25 cellular contexts compared by ENCODE assay signal in genomic region chr6:105372142-105372861, GRCh38. TPM values are rescaled to one million over a fixed set of nuclear protein-coding genes. Genes with fewer than 3 reads are reported as not detected.
DNase-seq lines count a peak whose midpoint lies in the region; ATAC-seq, FAIRE-seq and TF ChIP-seq lines count a peak whose summit lies in the region.
"Had no signal": no experiment of that assay in that cellular context is flagged by ENCODE, and none has a peak within 500 bp of the region (broad histone marks: within the 10 kb centered on the region; RNA-seq: fewer than 3 reads in every experiment).

No MANE protein-coding gene starts in this region.

- intact Hi-C loops in testis (cut with DNase I; ENCODE audit: low total_unique reads): no loop called here
- intact Hi-C loops in left ventricle myocardium superior (cut with micrococcal nuclease): no loop called here

- H3K4me3 ChIP-seq in mucosa of rectum (ENCODE audit: low read length in 2 of 2) (peak overlapping the region in 1 of 2 donors; percentile 32), testis (no peak overlapping the region)
- H3K4me3 ChIP-seq: ascending aorta, ovary, right atrium auricular region, SJSA1, spleen had no signal

- WGBS in testis, 2 donors: 73 to 78% methylated on average over 4 of the region's 4 CpGs

- DNase-seq in RWPE1 (ENCODE audit: low spot score) (no peak), testis (no peak), HuH-7 (ENCODE audit: low spot score) (no peak), GM20000 (ENCODE audit: low spot score) (no peak), left ventricle myocardium superior (no peak)
- DNase-seq: activated CD4-positive, CD25-positive, alpha-beta regulatory T cell; activated CD8-positive, alpha-beta memory T cell treated with anti-CD3 and anti-CD28 coated beads, Interleukin-2, amount 50 U/mL, for 4 hours; C1 segment of cervical spinal cord; caudate nucleus; dermis blood vessel endothelial cell; DMS79 treated with DMSO at 0.1 percent for 48 hours; Karpas-422; midbrain; NCI-H1048; NCI-H187 treated with DMSO at 0.1 percent for 48 hours; NCI-H2227 treated with DMSO at 0.1 percent for 48 hours; NCI-H69; ovary; spleen had no signal

- POLR2A ChIA-PET in RWPE1 (lab: Yijun Ruan, JAX; ENCODE audit: low non-redundant PET): interaction anchor here (2.1 kb wide), 1 partner anchor 31 kb away, joined by 6 read pairs; the partner anchor contains the start of gene PREP

- peak overlapping the region; percentile 36 to 42 for H3K9ac ChIP-seq in mucosa of rectum (ENCODE audit: low read depth in 1 of 2, low read length in 2 of 2)

- H3K4me1 ChIP-seq in mucosa of rectum (ENCODE audit: control insufficient read depth in 2 of 2, insufficient read depth in 2 of 2, low read length in 2 of 2) (peaks cover 7 to 32% of the 10 kb centered on the region in 2 donors), testis (peaks cover 15% of the 10 kb centered on the region)
- H3K4me1 ChIP-seq: ascending aorta, right atrium auricular region, spleen had no signal

- TF ChIP-seq CTCF in RWPE1 (conservative IDR thresholded peaks at IDR 0.05; ENCODE audit: low read depth) (no peak), testis (IDR thresholded peaks at IDR 0.05) (no peak), GM20000 (IDR thresholded peaks at IDR 0.05; ENCODE audit: extremely low read depth, missing control alignments) (no peak)

- TF ChIP-seq POLR2A in testis (IDR thresholded peaks at IDR 0.05): no peak

- H3K27ac ChIP-seq in RWPE1 (peak overlapping the region; percentile 75), mucosa of rectum (ENCODE audit: low read depth in 2 of 2, low read length in 2 of 2) (peak overlapping the region; percentile 86 to 87), testis (peak overlapping the region; percentile 72 to 75)
- H3K27ac ChIP-seq: ascending aorta, ovary, right atrium auricular region, SJSA1, spleen had no signal

- H3K9me3 ChIP-seq in mucosa of rectum (ENCODE audit: control insufficient read depth in 2 of 2, low read length in 2 of 2) (no peaks in the 10 kb centered on the region), testis (no peaks in the 10 kb centered on the region)
- H3K9me3 ChIP-seq: ascending aorta, ovary, SJSA1, spleen had no signal

- CTCF ChIA-PET in RWPE1 (lab: Yijun Ruan, JAX): interaction anchor here (0.9 kb wide), 1 partner anchor 54 kb away, joined by 4 read pairs; no protein-coding TSS in a partner anchor

- ATAC-seq in HG03442 (IDR thresholded peaks at IDR 0.05; ENCODE audit: unreplicated experiment) (no peak), left ventricle myocardium superior (no peak)

- FAIRE-seq in colon (lab: Jason Lieb, UNC): peak; percentile 96

- H3K36me3 ChIP-seq in mucosa of rectum (ENCODE audit: control insufficient read depth in 2 of 2, insufficient read depth in 2 of 2, low read length in 2 of 2) (peaks cover 30 to 31% of the 10 kb centered on the region in 2 donors), testis (ENCODE audit: low read depth, missing control alignments) (no peaks in the 10 kb centered on the region)
- H3K36me3 ChIP-seq: ovary had no signal

- no peaks in the 10 kb centered on the region for H3K27me3 ChIP-seq in mucosa of rectum (ENCODE audit: control insufficient read depth in 2 of 2, insufficient read depth in 2 of 2, low read length in 2 of 2)
- H3K27me3 ChIP-seq in testis: no peaks in the 10 kb centered on the region
- H3K27me3 ChIP-seq: ascending aorta, ovary, right atrium auricular region, SJSA1, spleen had no signal

RNA-seq across cellular contexts. Expression of gene PREP, which starts 30.6 kb away (rescaled TPM):
- total RNA-seq in testis: 10 to 100 TPM; 56.4 to 66.6 TPM
- polyA plus RNA-seq in testis (ENCODE audit: insufficient read depth, low read depth, low replicate concordance): 53.7 TPM
- total RNA-seq in left ventricle myocardium superior: 31.6 TPM
